Comparison of ENCODE assay signal across 28 cellular contexts in the genomic region with DNA sequence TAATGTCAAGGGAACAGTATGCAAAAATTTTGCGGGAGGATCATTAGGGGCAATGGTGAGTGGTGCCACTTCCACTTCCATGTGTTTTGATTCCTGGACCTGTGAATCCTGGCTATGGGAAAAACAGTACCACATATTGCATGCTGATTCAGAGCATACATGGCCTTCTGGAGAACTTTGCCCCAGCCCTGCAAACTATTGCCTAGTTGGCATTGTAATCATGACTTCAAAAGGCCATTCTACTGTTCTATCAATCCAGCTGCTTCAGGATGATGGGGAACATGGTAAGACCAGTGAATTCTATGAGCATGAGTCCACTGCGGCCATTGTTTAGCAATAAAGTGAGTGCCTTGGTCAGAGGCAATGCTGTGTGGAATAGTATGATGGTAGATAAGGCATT.
"Had no signal": no experiment of that assay in that cellular context is flagged by ENCODE, and none has a peak within 500 bp of the region (broad histone marks: within the 10 kb centered on the region; RNA-seq: fewer than 3 reads in every experiment).

No MANE protein-coding gene starts in this region.

- H3K4me3 ChIP-seq: neural progenitor cell, ovary, psoas muscle, right lobe of liver, sigmoid colon, smooth muscle cell, spleen, suprapubic skin, testis, tibial artery, transverse colon, upper lobe of right lung, uterus had no signal

- DNase-seq: natural killer cell; occipital lobe; ovary; posterior cingulate gyrus; psoas muscle; right cardiac atrium; right lobe of liver; sigmoid colon; spleen; stimulated activated CD4-positive, alpha-beta T cell treated with anti-CD3 and anti-CD28 coated beads, Interleukin-12 subunit alpha, Interleukin-12 subunit beta, amount 100 ng/mL, for 4 hours; stimulated activated CD4-positive, alpha-beta T cell treated with anti-CD3 and anti-CD28 coated beads, Interleukin-1b, Interleukin-23, amount 100 ng/mL, for 48 hours; stimulated activated CD4-positive, alpha-beta T cell treated with anti-CD3 and anti-CD28 coated beads, Interleukin-4, amount 100 ng/mL, for 1 hour; stimulated activated CD4-positive, alpha-beta T cell treated with anti-CD3 and anti-CD28 coated beads, Interleukin-4, amount 100 ng/mL, for 4 hours; stimulated activated CD8-positive, alpha-beta memory T cell treated with anti-CD3 and anti-CD28 coated beads, Interleukin-4, amount 100 ng/mL, for 48 hours; stimulated activated naive CD4-positive, alpha-beta T cell; stimulated activated naive CD8-positive, alpha-beta T cell treated with anti-CD3 and anti-CD28 coated beads, Interleukin-15, amount 100 ng/mL, for 72 hours; stimulated activated naive CD8-positive, alpha-beta T cell treated with anti-CD3 and anti-CD28 coated beads, Interleukin-15, Interleukin-2, amounts not matched to agents 100 U/mL and 50 U/mL, for 24 hours; substantia nigra; testis; tibial artery; transverse colon; upper lobe of right lung; uterus had no signal

- H3K27me3 ChIP-seq: neural progenitor cell, ovary, right lobe of liver, sigmoid colon, spleen, suprapubic skin, testis, tibial artery, transverse colon, upper lobe of right lung, uterus had no signal

- H3K9me3 ChIP-seq: ovary, psoas muscle, right lobe of liver, suprapubic skin, testis, tibial artery, transverse colon, upper lobe of right lung, uterus had no signal

- H3K27ac ChIP-seq: neural progenitor cell, ovary, parathyroid adenoma, psoas muscle, right lobe of liver, sigmoid colon, spleen, suprapubic skin, testis, tibial artery, transverse colon, upper lobe of right lung, uterus had no signal

- H3K4me1 ChIP-seq: parathyroid adenoma, psoas muscle, right lobe of liver, sigmoid colon, spleen, suprapubic skin, testis, tibial artery, transverse colon, upper lobe of right lung, uterus had no signal

- H3K36me3 ChIP-seq: neural progenitor cell, ovary, right lobe of liver, sigmoid colon, suprapubic skin, transverse colon, upper lobe of right lung, uterus had no signal

- ATAC-seq: natural killer cell; psoas muscle; right cardiac atrium; stimulated activated memory B cell treated with anti-CD40 and anti-IgM and Interleukin-4, amounts not matched to agents 10 μg/mL and 1 μg/mL and 100 μg/mL, for 72 hours; stimulated activated naive CD8-positive, alpha-beta T cell treated with anti-CD3 and anti-CD28 coated beads, Interleukin-15, amount 100 ng/mL, for 72 hours; stimulated activated naive CD8-positive, alpha-beta T cell treated with anti-CD3 and anti-CD28 coated beads, Interleukin-15, Interleukin-2, amounts not matched to agents 100 U/mL and 50 U/mL, for 24 hours; upper lobe of right lung had no signal

- H3K9ac ChIP-seq: neural progenitor cell, parathyroid adenoma had no signal
